ENCODE assay signal across 20 cellular contexts in genomic region chr4:42579903-42580302, GRCh38.
DNase-seq lines count a peak whose midpoint lies in the region; ATAC-seq and TF ChIP-seq lines count a peak whose summit lies in the region.
"Had no signal": no experiment of that assay in that cellular context is flagged by ENCODE, and none has a peak within 500 bp of the region (broad histone marks: within the 10 kb centered on the region; RNA-seq: fewer than 3 reads in every experiment).

No MANE protein-coding gene starts in this region.

- peaks cover 0 to 29% of the 10 kb centered on the region in 2 donors for H3K36me3 ChIP-seq in left lung
- H3K36me3 ChIP-seq in hepatocyte (replicated peaks; ENCODE audit: insufficient read depth, low read depth): no peaks in the 10 kb centered on the region

- peak overlapping the region; percentile 28 for H3K27ac Mint-ChIP-seq in activated CD4-positive, alpha-beta memory T cell treated with anti-CD3 and anti-CD28 coated beads for 36 hours
- H3K27ac Mint-ChIP-seq in activated CD4-positive, alpha-beta memory T cell treated with anti-CD3 and anti-CD28 coated beads, Interleukin-2, amount 10 ng/mL, durations not matched to agents 7 days and 5 days: no peak overlapping the region
- H3K27ac Mint-ChIP-seq in activated naive CD8-positive, alpha-beta T cell treated with anti-CD3 and anti-CD28 coated beads, Interleukin-2, amount 50 U/mL, for 24 hours: peak overlapping the region; percentile 31
- no peak overlapping the region for H3K27ac Mint-ChIP-seq in activated naive CD8-positive, alpha-beta T cell treated with anti-CD3 and anti-CD28 coated beads for 36 hours
- peak overlapping the region in 5 of 6 donors; percentile 32 to 82 (median 66) for H3K27ac Mint-ChIP-seq in immature natural killer cell
- H3K27ac Mint-ChIP-seq: CD8-positive, alpha-beta T cell had no signal

- no peak overlapping the region for H3K4me3 Mint-ChIP-seq in activated CD4-positive, alpha-beta memory T cell treated with anti-CD3 and anti-CD28 coated beads for 36 hours
- no peak overlapping the region for H3K4me3 Mint-ChIP-seq in activated CD4-positive, alpha-beta memory T cell treated with anti-CD3 and anti-CD28 coated beads, Interleukin-2, amount 10 ng/mL, durations not matched to agents 7 days and 5 days
- peak overlapping the region; percentile 11 for H3K4me3 Mint-ChIP-seq in activated naive CD8-positive, alpha-beta T cell treated with anti-CD3 and anti-CD28 coated beads, Interleukin-2, amount 50 U/mL, for 24 hours
- H3K4me3 Mint-ChIP-seq in activated naive CD8-positive, alpha-beta T cell treated with anti-CD3 and anti-CD28 coated beads for 36 hours: no peak overlapping the region
- H3K4me3 Mint-ChIP-seq in immature natural killer cell: peak overlapping the region in 1 of 5 donors; percentile 3
- H3K4me3 Mint-ChIP-seq: CD8-positive, alpha-beta T cell had no signal

- TF ChIP-seq CTCF in left lung (IDR thresholded peaks at IDR 0.05) (no peak), hepatocyte (IDR thresholded peaks at IDR 0.05; ENCODE audit: poor library complexity) (no peak)

- CTCF ChIA-PET in activated CD4-positive, alpha-beta memory T cell treated with anti-CD3 and anti-CD28 coated beads for 36 hours (lab: Charles Lee): interaction anchor here (0.6 to 1.2 kb wide), 3 partner anchors 9 to 346 kb away, joined by 3 to 7 read pairs (median 3); no protein-coding TSS in a partner anchor
- CTCF ChIA-PET in activated CD4-positive, alpha-beta memory T cell treated with anti-CD3 and anti-CD28 coated beads, Interleukin-2, amount 10 ng/mL, durations not matched to agents 7 days and 5 days (lab: Charles Lee): no interaction called here

- H3K4me1 ChIP-seq in left lung (no peaks in the 10 kb centered on the region), hepatocyte (ENCODE audit: insufficient read depth) (no peaks in the 10 kb centered on the region)

- DNase-seq in activated CD4-positive, alpha-beta memory T cell treated with anti-CD3 and anti-CD28 coated beads for 36 hours: no peak
- no peak for DNase-seq in activated CD4-positive, alpha-beta memory T cell treated with anti-CD3 and anti-CD28 coated beads, Interleukin-2, amount 10 ng/mL, durations not matched to agents 7 days and 5 days
- DNase-seq in activated naive CD8-positive, alpha-beta T cell treated with anti-CD3 and anti-CD28 coated beads, Interleukin-2, amount 50 U/mL, for 24 hours: no peak
- no peak for DNase-seq in activated naive CD8-positive, alpha-beta T cell treated with anti-CD3 and anti-CD28 coated beads for 36 hours
- DNase-seq in immature natural killer cell: peak in 2 of 3 donors; percentile 12 to 22
- DNase-seq in left lung: no peak
- DNase-seq in hepatocyte (ENCODE audit: low spot score): no peak
- DNase-seq: AML-193; C1 segment of cervical spinal cord; CD8-positive, alpha-beta T cell; DND-41; IMR-90; NCI-H1092 treated with DMSO at 0.1 percent for 48 hours; NCI-H1436 treated with DMSO at 0.1 percent for 48 hours; NCI-H1930; NCI-H2227 treated with DMSO at 0.1 percent for 48 hours; NCI-H510A had no signal

- H2AFZ ChIP-seq in hepatocyte: no peak overlapping the region

- H3K4me2 ChIP-seq in hepatocyte: no peak overlapping the region
- H3K4me2 ChIP-seq: KMS-11 had no signal

- 93% methylated on average over 3 of the region's 3 CpGs for WGBS in hepatocyte (ENCODE audit: low lambda C conversion rate, missing lambda C conversion rate)

- H3K9me3 Mint-ChIP-seq in activated CD4-positive, alpha-beta memory T cell treated with anti-CD3 and anti-CD28 coated beads for 36 hours: no peaks in the 10 kb centered on the region
- H3K9me3 Mint-ChIP-seq in activated CD4-positive, alpha-beta memory T cell treated with anti-CD3 and anti-CD28 coated beads, Interleukin-2, amount 10 ng/mL, durations not matched to agents 7 days and 5 days: no peaks in the 10 kb centered on the region
- H3K9me3 Mint-ChIP-seq in activated naive CD8-positive, alpha-beta T cell treated with anti-CD3 and anti-CD28 coated beads, Interleukin-2, amount 50 U/mL, for 24 hours: no peaks in the 10 kb centered on the region
- H3K9me3 Mint-ChIP-seq in activated naive CD8-positive, alpha-beta T cell treated with anti-CD3 and anti-CD28 coated beads for 36 hours: no peaks in the 10 kb centered on the region
- no peaks in the 10 kb centered on the region for H3K9me3 Mint-ChIP-seq in immature natural killer cell
- H3K9me3 Mint-ChIP-seq: CD8-positive, alpha-beta T cell had no signal

- peaks cover 11% of the 10 kb centered on the region for H3K4me1 Mint-ChIP-seq in activated CD4-positive, alpha-beta memory T cell treated with anti-CD3 and anti-CD28 coated beads for 36 hours (ENCODE audit: low read depth)
- H3K4me1 Mint-ChIP-seq in activated CD4-positive, alpha-beta memory T cell treated with anti-CD3 and anti-CD28 coated beads, Interleukin-2, amount 10 ng/mL, durations not matched to agents 7 days and 5 days: peaks cover 9% of the 10 kb centered on the region
- H3K4me1 Mint-ChIP-seq in activated naive CD8-positive, alpha-beta T cell treated with anti-CD3 and anti-CD28 coated beads, Interleukin-2, amount 50 U/mL, for 24 hours: peaks cover 13% of the 10 kb centered on the region
- H3K4me1 Mint-ChIP-seq in activated naive CD8-positive, alpha-beta T cell treated with anti-CD3 and anti-CD28 coated beads for 36 hours: peaks cover 13% of the 10 kb centered on the region
- peaks cover 6 to 19% of the 10 kb centered on the region in 2 donors for H3K4me1 Mint-ChIP-seq in immature natural killer cell

- no peaks in the 10 kb centered on the region for H3K79me2 ChIP-seq in hepatocyte

- peak; percentile 98 for ATAC-seq in activated naive CD8-positive, alpha-beta T cell treated with anti-CD3 and anti-CD28 coated beads, Interleukin-2, amount 50 U/mL, for 24 hours
- no peak for ATAC-seq in left lung
- no peak for ATAC-seq in GM21576 (IDR thresholded peaks at IDR 0.05; ENCODE audit: unreplicated experiment)
- ATAC-seq: CD8-positive, alpha-beta T cell had no signal

- H3K9me2 ChIP-seq in hepatocyte (replicated peaks; ENCODE audit: insufficient read depth): no peaks in the 10 kb centered on the region

- no peaks in the 10 kb centered on the region for H4K20me1 ChIP-seq in hepatocyte (ENCODE audit: insufficient read depth, poor library complexity, severe bottlenecking)

- H3K4me3 ChIP-seq in left lung (no peak overlapping the region), hepatocyte (no peak overlapping the region)

- H3K27ac ChIP-seq in left lung (no peak overlapping the region), hepatocyte (no peak overlapping the region)
- H3K27ac ChIP-seq: KMS-11, RWPE1 had no signal

- H3K27me3 ChIP-seq in left lung: no peaks in the 10 kb centered on the region
- H3K27me3 ChIP-seq in hepatocyte: no peaks in the 10 kb centered on the region

- H3K27me3 Mint-ChIP-seq in activated CD4-positive, alpha-beta memory T cell treated with anti-CD3 and anti-CD28 coated beads for 36 hours: no peaks in the 10 kb centered on the region
- no peaks in the 10 kb centered on the region for H3K27me3 Mint-ChIP-seq in activated CD4-positive, alpha-beta memory T cell treated with anti-CD3 and anti-CD28 coated beads, Interleukin-2, amount 10 ng/mL, durations not matched to agents 7 days and 5 days
- H3K27me3 Mint-ChIP-seq in activated naive CD8-positive, alpha-beta T cell treated with anti-CD3 and anti-CD28 coated beads, Interleukin-2, amount 50 U/mL, for 24 hours: no peaks in the 10 kb centered on the region
- no peaks in the 10 kb centered on the region for H3K27me3 Mint-ChIP-seq in activated naive CD8-positive, alpha-beta T cell treated with anti-CD3 and anti-CD28 coated beads for 36 hours
- no peaks in the 10 kb centered on the region for H3K27me3 Mint-ChIP-seq in immature natural killer cell (ENCODE audit: low read depth in 3 of 3)

- peaks cover 28% of the 10 kb centered on the region for H3K36me3 Mint-ChIP-seq in activated CD4-positive, alpha-beta memory T cell treated with anti-CD3 and anti-CD28 coated beads for 36 hours
- H3K36me3 Mint-ChIP-seq in activated CD4-positive, alpha-beta memory T cell treated with anti-CD3 and anti-CD28 coated beads, Interleukin-2, amount 10 ng/mL, durations not matched to agents 7 days and 5 days (ENCODE audit: low read depth): peaks cover 28% of the 10 kb centered on the region
- H3K36me3 Mint-ChIP-seq in activated naive CD8-positive, alpha-beta T cell treated with anti-CD3 and anti-CD28 coated beads, Interleukin-2, amount 50 U/mL, for 24 hours (ENCODE audit: low read depth): peaks cover 43% of the 10 kb centered on the region
- H3K36me3 Mint-ChIP-seq in activated naive CD8-positive, alpha-beta T cell treated with anti-CD3 and anti-CD28 coated beads for 36 hours: peaks cover 24% of the 10 kb centered on the region
- H3K36me3 Mint-ChIP-seq in immature natural killer cell: peaks cover 14 to 53% (median 24%) of the 10 kb centered on the region in 3 donors

- POLR2A ChIA-PET in activated CD4-positive, alpha-beta memory T cell treated with anti-CD3 and anti-CD28 coated beads for 36 hours (lab: Charles Lee): interaction anchor here (1.0 kb wide), 2 partner anchors 77 to 92 kb away, joined by 3 to 5 read pairs; partner anchors contain the start of gene ATP8A1
- POLR2A ChIA-PET in activated CD4-positive, alpha-beta memory T cell treated with anti-CD3 and anti-CD28 coated beads, Interleukin-2, amount 10 ng/mL, durations not matched to agents 7 days and 5 days (lab: Charles Lee): no interaction called here

- intact Hi-C loops in activated CD4-positive, alpha-beta memory T cell treated with anti-CD3 and anti-CD28 coated beads for 36 hours (cut with micrococcal nuclease): loop anchor here (1.0 kb wide), 3 partner anchors 48 to 91 kb away; partner anchors contain the start of gene ATP8A1
- intact Hi-C loops in left lung (cut with DNase I): no loop called here

- H3K9me3 ChIP-seq in left lung (no peaks in the 10 kb centered on the region), hepatocyte (ENCODE audit: low read depth) (no peaks in the 10 kb centered on the region)

Comparison
In these comparisons a context has a peak if more than half of its experiments do, and no peak if none do; other contexts are left out.
1. H3K27ac Mint-ChIP-seq: peak in activated CD4-positive, alpha-beta memory T cell treated with anti-CD3 and anti-CD28 coated beads for 36 hours (single experiment), activated naive CD8-positive, alpha-beta T cell treated with anti-CD3 and anti-CD28 coated beads, Interleukin-2, amount 50 U/mL, for 24 hours (single experiment) and immature natural killer cell (5 of 6); none in activated CD4-positive, alpha-beta memory T cell treated with anti-CD3 and anti-CD28 coated beads, Interleukin-2, amount 10 ng/mL, durations not matched to agents 7 days and 5 days (single experiment) and activated naive CD8-positive, alpha-beta T cell treated with anti-CD3 and anti-CD28 coated beads for 36 hours (single experiment).
2. DNase-seq: peak in immature natural killer cell (2 of 3); none in activated CD4-positive, alpha-beta memory T cell treated with anti-CD3 and anti-CD28 coated beads for 36 hours (single experiment), activated CD4-positive, alpha-beta memory T cell treated with anti-CD3 and anti-CD28 coated beads, Interleukin-2, amount 10 ng/mL, durations not matched to agents 7 days and 5 days (single experiment), activated naive CD8-positive, alpha-beta T cell treated with anti-CD3 and anti-CD28 coated beads, Interleukin-2, amount 50 U/mL, for 24 hours (single experiment), activated naive CD8-positive, alpha-beta T cell treated with anti-CD3 and anti-CD28 coated beads for 36 hours (single experiment), left lung (0 of 2) and hepatocyte (single experiment).